ENCODE assay signal across 22 cellular contexts in genomic region chr2:56244911-56245530, GRCh38.
DNase-seq lines count a peak whose midpoint lies in the region; ATAC-seq and TF ChIP-seq lines count a peak whose summit lies in the region.
"Had no signal": no experiment of that assay in that cellular context is flagged by ENCODE, and none has a peak within 500 bp of the region (broad histone marks: within the 10 kb centered on the region; RNA-seq: fewer than 3 reads in every experiment).

No MANE protein-coding gene starts in this region.

- DNase-seq in HT-29 (ENCODE audit: low spot score), result peak; percentile 3
- peak; percentile 44 for DNase-seq in astrocyte of the hippocampus (ENCODE audit: low read depth, low spot score)
- peak; percentile 24 for DNase-seq in iris pigment epithelial cell (ENCODE audit: low read depth)
- no peak for DNase-seq in upper lobe of right lung
- DNase-seq in neural progenitor cell (ENCODE audit: low spot score), result no peak
- DNase-seq: activated CD4-positive, alpha-beta T cell treated with anti-CD3 and anti-CD28 coated beads, Interleukin-2, amount 50 U/mL, for 4 hours; activated gamma-delta T cell; adrenal gland; Caco-2; DND-41; HCEC 1CT; heart left ventricle; IMR-90; left ventricle myocardium inferior; NCI-H1694; PC-3; stimulated activated CD4-positive, alpha-beta T cell treated with anti-CD3 and anti-CD28 coated beads, Interleukin-12 subunit alpha, Interleukin-12 subunit beta, amount 100 ng/mL, for 4 hours; T-helper 17 cell; WERI-Rb-1 had no signal

- no peaks in the 10 kb centered on the region for H3K36me3 ChIP-seq in upper lobe of right lung
- no peaks in the 10 kb centered on the region for H3K36me3 ChIP-seq in neural progenitor cell
- H3K36me3 ChIP-seq: adrenal gland, heart left ventricle, left ventricle myocardium inferior, WERI-Rb-1 had no signal

- H3K36me3 Mint-ChIP-seq in neural progenitor cell, result no peaks in the 10 kb centered on the region

- no peak overlapping the region for H3K27ac Mint-ChIP-seq in neural progenitor cell
- H3K27ac Mint-ChIP-seq: T-helper 17 cell had no signal

- ATAC-seq in upper lobe of right lung, result peak; percentile 55
- ATAC-seq in HG02610 (IDR thresholded peaks at IDR 0.05; ENCODE audit: unreplicated experiment), result no peak
- ATAC-seq in GM21360 (IDR thresholded peaks at IDR 0.05; ENCODE audit: unreplicated experiment), result no peak
- no peak for ATAC-seq in HG02884 (IDR thresholded peaks at IDR 0.05; ENCODE audit: unreplicated experiment)
- ATAC-seq: heart left ventricle, PC-3, T-helper 17 cell had no signal

- H3K9me3 Mint-ChIP-seq in neural progenitor cell, result peaks cover 7% of the 10 kb centered on the region

- H3K27me3 ChIP-seq in upper lobe of right lung (no peaks in the 10 kb centered on the region), neural progenitor cell (no peaks in the 10 kb centered on the region)
- H3K27me3 ChIP-seq: adrenal gland, heart left ventricle had no signal

- H3K4me3 Mint-ChIP-seq in neural progenitor cell, result no peak overlapping the region
- H3K4me3 Mint-ChIP-seq: T-helper 17 cell had no signal

- H3F3A ChIP-seq in neural progenitor cell (ENCODE audit: low read depth), result no peaks in the 10 kb centered on the region

- H3K27ac ChIP-seq in upper lobe of right lung (no peak overlapping the region), neural progenitor cell (no peak overlapping the region)
- H3K27ac ChIP-seq: adrenal gland, heart left ventricle, left ventricle myocardium inferior, WERI-Rb-1 had no signal

- H3K4me2 ChIP-seq in neural progenitor cell, result no peak overlapping the region

- no peaks in the 10 kb centered on the region for H3K79me2 ChIP-seq in neural progenitor cell (ENCODE audit: low read depth)

- no peaks in the 10 kb centered on the region for H3K4me1 Mint-ChIP-seq in neural progenitor cell
- H3K4me1 Mint-ChIP-seq: T-helper 17 cell had no signal

- TF ChIP-seq CTCF in upper lobe of right lung (IDR thresholded peaks at IDR 0.05), result no peak
- no peak for TF ChIP-seq CTCF in neural progenitor cell (IDR thresholded peaks at IDR 0.05)

- H3K4me1 ChIP-seq in upper lobe of right lung (no peaks in the 10 kb centered on the region), neural progenitor cell (no peaks in the 10 kb centered on the region)
- H3K4me1 ChIP-seq: adrenal gland, Caco-2 had no signal

- no peaks in the 10 kb centered on the region for H3K9me3 ChIP-seq in upper lobe of right lung
- no peaks in the 10 kb centered on the region for H3K9me3 ChIP-seq in neural progenitor cell (ENCODE audit: low read depth)
- H3K9me3 ChIP-seq: adrenal gland had no signal

- H3K9ac ChIP-seq in neural progenitor cell, result no peak overlapping the region

- no peak overlapping the region for H2AFZ ChIP-seq in neural progenitor cell (replicated peaks)

- peaks cover 2% of the 10 kb centered on the region for H3K27me3 Mint-ChIP-seq in neural progenitor cell (ENCODE audit: insufficient read depth, low read depth)
- H3K27me3 Mint-ChIP-seq: T-helper 17 cell had no signal

- no peak overlapping the region for H3K4me3 ChIP-seq in upper lobe of right lung
- H3K4me3 ChIP-seq in neural progenitor cell, result no peak overlapping the region
- H3K4me3 ChIP-seq: adrenal gland, heart left ventricle, left ventricle myocardium inferior had no signal

- no peaks in the 10 kb centered on the region for H4K20me1 ChIP-seq in neural progenitor cell (ENCODE audit: low read depth)

- intact Hi-C loops in upper lobe of right lung (cut with DNase I), result no loop called here

Comparison
In these comparisons a context has a peak if more than half of its experiments do, and no peak if none do; other contexts are left out.
1. DNase-seq: peak in HT-29 (single experiment), astrocyte of the hippocampus (single experiment) and iris pigment epithelial cell (single experiment); none in upper lobe of right lung (single experiment) and neural progenitor cell (single experiment).